Comparison of ENCODE assay signal across 26 cellular contexts in the genomic region with DNA sequence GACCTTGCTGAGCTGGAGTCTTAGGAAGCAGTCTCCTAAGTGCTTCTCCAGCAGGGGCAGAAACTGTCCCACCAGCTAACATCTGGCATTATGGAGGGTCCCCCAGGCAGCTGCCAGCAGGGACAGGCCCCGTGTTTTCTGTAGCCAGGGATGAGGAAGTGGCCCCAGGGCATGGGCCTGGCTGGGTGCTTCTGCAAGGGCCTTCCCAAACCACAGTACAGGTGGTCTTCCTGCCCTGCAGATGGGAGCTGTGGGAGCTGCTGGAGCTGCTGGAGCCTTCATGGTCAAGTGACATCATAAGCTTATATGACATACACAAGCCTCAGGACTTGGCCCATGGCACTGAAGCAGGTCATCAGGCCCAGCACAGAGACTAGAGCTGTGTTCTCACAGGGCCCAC.
"Had no signal": no experiment of that assay in that cellular context is flagged by ENCODE, and none has a peak within 500 bp of the region (broad histone marks: within the 10 kb centered on the region; RNA-seq: fewer than 3 reads in every experiment).

No MANE protein-coding gene starts in this region.

- H3K27me3 ChIP-seq: sigmoid colon, testis, vagina had no signal

- H3K4me2 ChIP-seq: smooth muscle cell had no signal

- H3K36me3 Mint-ChIP-seq: activated CD8-positive, alpha-beta memory T cell treated with anti-CD3 and anti-CD28 coated beads, Interleukin-2, amount 10 ng/mL, durations not matched to agents 7 days and 5 days; activated naive CD4-positive, alpha-beta T cell treated with anti-CD3 and anti-CD28 coated beads, Interleukin-2, amount 50 U/mL, for 24 hours had no signal

- H3K4me3 Mint-ChIP-seq: activated CD4-positive, alpha-beta T cell treated with anti-CD3 and anti-CD28 coated beads, Interleukin-2, amount 10 ng/mL, durations not matched to agents 7 days and 5 days; activated CD8-positive, alpha-beta memory T cell treated with anti-CD3 and anti-CD28 coated beads, Interleukin-2, amount 10 ng/mL, durations not matched to agents 7 days and 5 days; activated CD8-positive, alpha-beta T cell treated with anti-CD3 and anti-CD28 coated beads for 36 hours; activated naive CD4-positive, alpha-beta T cell treated with anti-CD3 and anti-CD28 coated beads, Interleukin-2, amount 50 U/mL, for 24 hours; brain had no signal

- H3K4me3 ChIP-seq: lower lobe of right lung, mucosa of descending colon, sigmoid colon, smooth muscle cell, testis, vagina had no signal

- DNase-seq: activated CD4-positive, alpha-beta T cell treated with anti-CD3 and anti-CD28 coated beads, Interleukin-2, amount 10 ng/mL, durations not matched to agents 7 days and 5 days; activated CD8-positive, alpha-beta memory T cell treated with anti-CD3 and anti-CD28 coated beads, Interleukin-2, amount 10 ng/mL, durations not matched to agents 7 days and 5 days; activated CD8-positive, alpha-beta T cell treated with anti-CD3 and anti-CD28 coated beads for 36 hours; activated gamma-delta T cell treated with Interleukin-2 at 50 U/mL for 16 hours; activated T-cell treated with anti-CD3 and anti-CD28 coated beads for 4 hours; aorta; caudate nucleus; dermis blood vessel endothelial cell; effector memory CD4-positive, alpha-beta T cell; foreskin melanocyte; lower lobe of right lung; mesendoderm; mucosa of descending colon; sigmoid colon; stimulated activated CD4-positive, alpha-beta T cell treated with anti-CD3 and anti-CD28 coated beads, Interleukin-15, amount 100 ng/mL, for 24 hours; stimulated activated naive CD4-positive, alpha-beta T cell; T1000; testis; trophoblast cell had no signal

- H3K4me1 ChIP-seq: lower lobe of right lung, testis had no signal

- H3K27ac ChIP-seq: lower lobe of right lung, sigmoid colon, testis, vagina had no signal

- H3K9me3 Mint-ChIP-seq: activated CD4-positive, alpha-beta T cell treated with anti-CD3 and anti-CD28 coated beads, Interleukin-2, amount 10 ng/mL, durations not matched to agents 7 days and 5 days; activated CD8-positive, alpha-beta T cell treated with anti-CD3 and anti-CD28 coated beads for 36 hours; activated naive CD4-positive, alpha-beta T cell treated with anti-CD3 and anti-CD28 coated beads, Interleukin-2, amount 50 U/mL, for 24 hours; brain; neural crest cell had no signal

- H3K4me1 Mint-ChIP-seq: neural crest cell had no signal

- H3K27me3 Mint-ChIP-seq: activated CD4-positive, alpha-beta T cell treated with anti-CD3 and anti-CD28 coated beads, Interleukin-2, amount 10 ng/mL, durations not matched to agents 7 days and 5 days; activated CD8-positive, alpha-beta memory T cell treated with anti-CD3 and anti-CD28 coated beads, Interleukin-2, amount 10 ng/mL, durations not matched to agents 7 days and 5 days; activated CD8-positive, alpha-beta T cell treated with anti-CD3 and anti-CD28 coated beads for 36 hours; activated naive CD4-positive, alpha-beta T cell treated with anti-CD3 and anti-CD28 coated beads, Interleukin-2, amount 50 U/mL, for 24 hours; brain had no signal

- H3K27ac Mint-ChIP-seq: activated CD8-positive, alpha-beta memory T cell treated with anti-CD3 and anti-CD28 coated beads, Interleukin-2, amount 10 ng/mL, durations not matched to agents 7 days and 5 days; activated CD8-positive, alpha-beta T cell treated with anti-CD3 and anti-CD28 coated beads for 36 hours; activated naive CD4-positive, alpha-beta T cell treated with anti-CD3 and anti-CD28 coated beads, Interleukin-2, amount 50 U/mL, for 24 hours had no signal

- H3K9me3 ChIP-seq: lower lobe of right lung, mucosa of descending colon, sigmoid colon, testis, vagina had no signal

- ATAC-seq: activated CD8-positive, alpha-beta memory T cell treated with anti-CD3 and anti-CD28 coated beads, Interleukin-2, amount 10 ng/mL, durations not matched to agents 7 days and 5 days; activated CD8-positive, alpha-beta T cell treated with anti-CD3 and anti-CD28 coated beads for 36 hours; esophagus mucosa; left lobe of liver; lower lobe of right lung; mucosa of descending colon had no signal
